ENCODE assay signal across 9 cellular contexts in genomic region chr3:75294124-75294523, GRCh38.
DNase-seq lines count a peak whose midpoint lies in the region; ATAC-seq and TF ChIP-seq lines count a peak whose summit lies in the region.
"Had no signal": no experiment of that assay in that cellular context is flagged by ENCODE, and none has a peak within 500 bp of the region (broad histone marks: within the 10 kb centered on the region; RNA-seq: fewer than 3 reads in every experiment).

No MANE protein-coding gene starts in this region.

- CTCF ChIA-PET in CD8-positive, alpha-beta memory T cell (lab: Charles Lee): no interaction called here

- TF ChIP-seq CTCF in sigmoid colon (IDR thresholded peaks at IDR 0.05): peak; percentile 40 to 65 (median 56)

- intact Hi-C loops in left cardiac atrium (cut with DNase I) (loop anchor here (1.0 to 10.0 kb wide), 3 partner anchors 128 to 351 kb away; no protein-coding TSS in a partner anchor), sigmoid colon (cut with DNase I) (loop anchor here (2.0 to 10.0 kb wide), 3 partner anchors 135 to 351 kb away; no protein-coding TSS in a partner anchor)

- no peaks in the 10 kb centered on the region for H3K4me1 ChIP-seq in sigmoid colon
- no peaks in the 10 kb centered on the region for H3K4me1 ChIP-seq in CD8-positive, alpha-beta memory T cell (ENCODE audit: insufficient read depth, low read length)

- H3K36me3 Mint-ChIP-seq in CD8-positive, alpha-beta memory T cell: no peaks in the 10 kb centered on the region

- peaks cover 2 to 6% (median 3%) of the 10 kb centered on the region in 5 donors for H3K9me3 Mint-ChIP-seq in CD8-positive, alpha-beta memory T cell

- POLR2A ChIA-PET in CD8-positive, alpha-beta memory T cell (lab: Charles Lee): no interaction called here

- no peaks in the 10 kb centered on the region for H3K9me3 ChIP-seq in sigmoid colon
- no peaks in the 10 kb centered on the region for H3K9me3 ChIP-seq in CD8-positive, alpha-beta memory T cell (ENCODE audit: low read length)

- no peak overlapping the region for H3K4me3 ChIP-seq in sigmoid colon
- no peak overlapping the region for H3K4me3 ChIP-seq in CD8-positive, alpha-beta memory T cell (ENCODE audit: low read length)

- no peak overlapping the region for H3K27ac Mint-ChIP-seq in CD8-positive, alpha-beta memory T cell

- peak; percentile 17 to 20 for DNase-seq in activated T-cell treated with anti-CD3 and anti-CD28 coated beads, Interleukin-2, amount 50 U/mL, for 48 hours
- DNase-seq in activated T-cell treated with anti-CD3 and anti-CD28 coated beads for 4 hours (no peak), UCSD-AML1 (lab: John Stamatoyannopoulos, UW; ENCODE audit: unreplicated experiment) (peak; percentile 32), left cardiac atrium (peak; percentile 51), sigmoid colon (peak; percentile 72)
- no peak for DNase-seq in activated effector memory CD4-positive, alpha-beta T cell treated with anti-CD3 and anti-CD28 coated beads, Interleukin-2, amount 50 U/mL, for 16 hours
- no peak for DNase-seq in CD8-positive, alpha-beta memory T cell
- DNase-seq: activated T-cell treated with anti-CD3 and anti-CD28 coated beads, Interleukin-2, amount 50 U/mL, for 4 hours had no signal

- no peak overlapping the region for H3K4me3 Mint-ChIP-seq in CD8-positive, alpha-beta memory T cell
- H3K4me3 Mint-ChIP-seq: activated T-cell treated with anti-CD3 and anti-CD28 coated beads, Interleukin-2, amount 50 U/mL, for 4 hours had no signal

- no peak for TF ChIP-seq POLR2A in sigmoid colon (IDR thresholded peaks at IDR 0.05)

- H3K36me3 ChIP-seq in sigmoid colon: no peaks in the 10 kb centered on the region
- no peaks in the 10 kb centered on the region for H3K36me3 ChIP-seq in CD8-positive, alpha-beta memory T cell (ENCODE audit: insufficient read depth, low read length)

- no peak overlapping the region for H3K27ac ChIP-seq in sigmoid colon
- no peak overlapping the region for H3K27ac ChIP-seq in CD8-positive, alpha-beta memory T cell (ENCODE audit: low read depth, low read length)

- H3K4me1 Mint-ChIP-seq in CD8-positive, alpha-beta memory T cell: no peaks in the 10 kb centered on the region

- no peak for TF ChIP-seq EP300 in sigmoid colon (IDR thresholded peaks at IDR 0.05)

- ATAC-seq in HG03354 (IDR thresholded peaks at IDR 0.05; ENCODE audit: poor library complexity, severe bottlenecking, unreplicated experiment): peak; percentile 75
- ATAC-seq in left cardiac atrium: peak; percentile 98 to 99

- WGBS in sigmoid colon, 2 donors: 16 to 19% methylated on average over 4 of the region's 4 CpGs

- H3K27me3 Mint-ChIP-seq in CD8-positive, alpha-beta memory T cell: no peaks in the 10 kb centered on the region

- H3K27me3 ChIP-seq in sigmoid colon: no peaks in the 10 kb centered on the region
- no peaks in the 10 kb centered on the region for H3K27me3 ChIP-seq in CD8-positive, alpha-beta memory T cell (ENCODE audit: insufficient read depth, low read length, poor library complexity, severe bottlenecking)

Comparison
In these comparisons a context has a peak if more than half of its experiments do, and no peak if none do; other contexts are left out.
1. DNase-seq: peak in activated T-cell treated with anti-CD3 and anti-CD28 coated beads, Interleukin-2, amount 50 U/mL, for 48 hours (2 of 2), UCSD-AML1 (single experiment), left cardiac atrium (single experiment) and sigmoid colon (single experiment); none in activated T-cell treated with anti-CD3 and anti-CD28 coated beads for 4 hours (single experiment), activated effector memory CD4-positive, alpha-beta T cell treated with anti-CD3 and anti-CD28 coated beads, Interleukin-2, amount 50 U/mL, for 16 hours (single experiment) and CD8-positive, alpha-beta memory T cell (0 of 5).